Comparison of ENCODE assay signal across 13 cellular contexts in the genomic region with DNA sequence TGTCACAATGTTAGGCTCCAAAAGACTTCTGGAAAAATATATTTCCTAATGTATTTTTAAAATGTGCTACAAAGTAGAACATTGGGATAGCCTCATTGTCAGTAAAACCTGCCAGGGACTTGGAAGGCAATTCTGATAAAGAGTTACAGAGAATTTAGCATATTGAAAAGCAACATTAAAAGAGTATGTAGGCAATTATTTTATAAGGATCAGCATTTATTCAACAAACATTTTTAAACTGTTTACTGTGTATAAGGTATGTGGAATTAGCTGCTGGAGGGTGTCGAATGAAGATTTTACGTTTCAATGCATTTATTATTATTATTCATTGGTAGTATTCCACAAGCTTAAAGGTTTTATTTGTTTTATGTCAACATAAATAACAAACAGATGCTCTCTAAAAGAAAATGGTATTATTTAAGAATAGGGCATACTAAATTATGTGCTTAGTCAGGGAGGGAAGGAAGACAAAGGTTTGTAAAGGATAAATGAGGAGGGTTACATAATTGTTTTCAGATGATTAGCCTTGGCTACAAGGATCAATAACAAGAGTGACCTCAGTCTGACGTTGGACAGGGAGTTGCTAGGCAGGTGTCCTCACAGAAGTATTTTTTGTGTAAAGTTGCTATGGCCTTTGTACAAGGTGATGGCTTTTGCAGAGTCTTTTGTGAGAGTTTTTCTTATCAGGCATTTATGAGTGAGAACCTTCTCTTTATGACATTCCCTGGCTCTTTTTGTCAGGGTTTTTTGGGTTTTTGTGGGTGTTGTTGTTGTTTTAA.
"Had no signal": no experiment of that assay in that cellular context is flagged by ENCODE, and none has a peak within 500 bp of the region (broad histone marks: within the 10 kb centered on the region; RNA-seq: fewer than 3 reads in every experiment).

No MANE protein-coding gene starts in this region.

- H3K4me3 ChIP-seq: body of pancreas, left ventricle myocardium inferior, mucosa of descending colon had no signal

- H3K4me1 ChIP-seq: left ventricle myocardium inferior had no signal

- H3K27ac ChIP-seq: body of pancreas, left ventricle myocardium inferior had no signal

- ATAC-seq: body of pancreas; naive thymus-derived CD8-positive, alpha-beta T cell; stimulated activated memory B cell treated with anti-CD40 and anti-IgM and Interleukin-4, amounts not matched to agents 10 μg/mL and 1 μg/mL and 100 μg/mL, for 72 hours had no signal

- H3K27me3 ChIP-seq: body of pancreas had no signal

- DNase-seq: activated CD4-positive, alpha-beta T cell treated with anti-CD3 and anti-CD28 coated beads, Interleukin-2, amount 10 ng/mL, durations not matched to agents 7 days and 5 days; activated naive CD8-positive, alpha-beta T cell treated with anti-CD3 and anti-CD28 coated beads for 36 hours; amygdala; caudate nucleus; hippocampal formation; kidney; left ventricle myocardium inferior; mucosa of descending colon; naive thymus-derived CD8-positive, alpha-beta T cell; retina; stimulated activated CD4-positive, alpha-beta T cell treated with anti-CD3 and anti-CD28 coated beads, Interleukin-2, amount 100 ng/mL, for 48 hours had no signal

- H3K9me3 ChIP-seq: body of pancreas, left ventricle myocardium inferior, mucosa of descending colon had no signal

- H3K36me3 ChIP-seq: left ventricle myocardium inferior had no signal
